24 cellular contexts compared by ENCODE assay signal in genomic region chr12:60265741-60266140, GRCh38.
DNase-seq lines count a peak whose midpoint lies in the region; ATAC-seq and TF ChIP-seq lines count a peak whose summit lies in the region.
"Had no signal": no experiment of that assay in that cellular context is flagged by ENCODE, and none has a peak within 500 bp of the region (broad histone marks: within the 10 kb centered on the region; RNA-seq: fewer than 3 reads in every experiment).

No MANE protein-coding gene starts in this region.

- no peak overlapping the region for H3K9ac ChIP-seq in IMR-90 (ENCODE audit: low read depth, low read length)

- intact Hi-C loops in IMR-90 (cut with micrococcal nuclease): loop anchor here (10.0 kb wide), 1 partner anchor 1739 kb away; no protein-coding TSS in a partner anchor

- POLR2A ChIA-PET in IMR-90 (lab: Charles Lee; ENCODE audit: unreplicated experiment): no interaction called here

- H2AK5ac ChIP-seq in IMR-90 (ENCODE audit: low read depth, low read length): no peak overlapping the region

- H3K56ac ChIP-seq in IMR-90 (ENCODE audit: extremely low read depth, insufficient read depth, low read length): no peak overlapping the region

- in situ Hi-C loops in IMR-90 (cut with MboI; ENCODE audit: low sequenced_read_pairs): no loop called here

- H3K23ac ChIP-seq in IMR-90 (ENCODE audit: low read depth, low read length): no peak overlapping the region

- H3K18ac ChIP-seq in IMR-90 (ENCODE audit: low read depth, low read length): no peak overlapping the region; the same call in 1 of the 2 replicates

- H3K9me1 ChIP-seq in IMR-90 (ENCODE audit: insufficient read depth, low read length): no peaks in the 10 kb centered on the region

- H4K20me1 ChIP-seq in IMR-90 (ENCODE audit: insufficient read depth, low read length): no peaks in the 10 kb centered on the region
- no peaks in the 10 kb centered on the region for H4K20me1 ChIP-seq in hepatocyte (ENCODE audit: insufficient read depth, poor library complexity, severe bottlenecking)

- no peaks in the 10 kb centered on the region for H3K79me1 ChIP-seq in IMR-90 (ENCODE audit: low read depth in 1 of 2, low read length in 2 of 2)

- no peak overlapping the region for H3K4ac ChIP-seq in IMR-90 (ENCODE audit: low read depth, low read length)

- H3K14ac ChIP-seq in IMR-90 (replicated peaks; ENCODE audit: low read depth, low read length): no peak overlapping the region

- dilution Hi-C loops in IMR-90 (cut with HindIII; ENCODE audit: low sequenced_read_pairs, unreplicated experiment): no loop called here

- H3K36me3 ChIP-seq in ACC112 (ENCODE audit: insufficient read depth, low read length): no peaks in the 10 kb centered on the region
- no peaks in the 10 kb centered on the region for H3K36me3 ChIP-seq in IMR-90 (ENCODE audit: control insufficient read depth, insufficient read depth, low read length)
- no peaks in the 10 kb centered on the region for H3K36me3 ChIP-seq in SJSA1
- no peaks in the 10 kb centered on the region for H3K36me3 ChIP-seq in hepatocyte (replicated peaks; ENCODE audit: insufficient read depth, low read depth)

- no peaks in the 10 kb centered on the region for H3K9me2 ChIP-seq in hepatocyte (replicated peaks; ENCODE audit: insufficient read depth)

- no TSS peak for BruUV-seq in IMR-90 (replicated peaks; lab: Mats Ljungman, UMichigan)

- TF ChIP-seq CTCF in IMR-90 (conservative IDR thresholded peaks at IDR 0.05; ENCODE audit: low read depth, low read length) (no peak), hepatocyte (IDR thresholded peaks at IDR 0.05; ENCODE audit: poor library complexity) (no peak), foreskin keratinocyte (conservative IDR thresholded peaks at IDR 0.05) (no peak)

- TF ChIP-seq POLR2A in IMR-90 (IDR thresholded peaks at IDR 0.05; ENCODE audit: low read depth, low read length): no peak

- WGBS in IMR-90 (ENCODE audit: extremely low coverage in 2 of 2, insufficient read length in 1 of 2), 2 experiments: no CpG with 5 or more reads among the region's 1 CpG
- WGBS in hepatocyte (ENCODE audit: low lambda C conversion rate, missing lambda C conversion rate): 78% methylated on average over 1 of the region's 1 CpG

- no peak overlapping the region for H2BK15ac ChIP-seq in IMR-90 (ENCODE audit: low read depth, low read length)

- H4K8ac ChIP-seq in IMR-90 (ENCODE audit: low read depth in 2 of 2, low read length in 2 of 2): no peak overlapping the region; a peak in 1 of 4 replicates

- H2AFZ ChIP-seq in ACC112 (ENCODE audit: low read length, unreplicated experiment) (peak overlapping the region; percentile 64), IMR-90 (replicated peaks; ENCODE audit: low read length, poor library complexity) (no peak overlapping the region), hepatocyte (no peak overlapping the region)

- TF ChIP-seq RAD21 in IMR-90 (IDR thresholded peaks at IDR 0.05; ENCODE audit: low read length): no peak

- ATAC-seq in IMR-90 (ENCODE audit: low read depth) (no peak), foreskin keratinocyte (no peak), GM18502 (IDR thresholded peaks at IDR 0.05; ENCODE audit: poor library complexity, unreplicated experiment) (no peak)
- ATAC-seq: CD8-positive, alpha-beta T cell; GM12878 had no signal

- H3K79me2 ChIP-seq in ACC112 (ENCODE audit: control insufficient read depth, insufficient read depth, low read length, unreplicated experiment): no peaks in the 10 kb centered on the region
- no peaks in the 10 kb centered on the region for H3K79me2 ChIP-seq in hepatocyte

- DNase-seq in IMR-90: no peak
- no peak for DNase-seq in SJSA1 (ENCODE audit: low read depth in 1 of 2, low spot score in 2 of 2)
- DNase-seq in hepatocyte (ENCODE audit: low spot score): no peak
- DNase-seq in foreskin keratinocyte: no peak
- DNase-seq in mucosa of gallbladder (ENCODE audit: low spot score): no peak
- DNase-seq in NCI-H82 treated with DMSO at 0.1 percent for 48 hours (lab: John Stamatoyannopoulos, UW; ENCODE audit: unreplicated experiment): no peak
- DNase-seq: CD8-positive, alpha-beta T cell; DMS 273 treated with DMSO at 0.1 percent for 48 hours; DMS79; GDM1; Karpas-422; NCI-H146; NCI-H1930; NCI-H2107; NCI-H524; NCI-H748 treated with DMSO at 0.1 percent for 48 hours; SHP77 treated with DMSO at 0.1 percent for 48 hours had no signal

- H4K5ac ChIP-seq in IMR-90 (ENCODE audit: low read depth, low read length): no peak overlapping the region

- no peak overlapping the region for H2AK9ac ChIP-seq in IMR-90 (replicated peaks; ENCODE audit: low read depth, low read length, poor library complexity)

- CTCF ChIA-PET in IMR-90 (lab: Yijun Ruan, JAX): no interaction called here

- H4K91ac ChIP-seq in IMR-90 (ENCODE audit: insufficient read depth, low read depth, low read length): no peak overlapping the region

- peak overlapping the region; percentile 68 for H3K27ac ChIP-seq in ACC112 (ENCODE audit: low read depth, low read length)
- no peak overlapping the region for H3K27ac ChIP-seq in IMR-90 (ENCODE audit: insufficient read depth, low read length)
- H3K27ac ChIP-seq in SJSA1: 0 out of 2 replicates have a peak overlapping the region, but pooled peaks have one; percentile 0
- peak overlapping the region; percentile 70 for H3K27ac ChIP-seq in hepatocyte
- H3K27ac ChIP-seq in foreskin keratinocyte: no peak overlapping the region
- H3K27ac ChIP-seq: C4-2B, RWPE1, SK-N-MC had no signal

- H2BK20ac ChIP-seq in IMR-90 (ENCODE audit: low read depth, low read length): peak overlapping the region; percentile 35; the same call in 1 of the 2 replicates

- H3K4me1 ChIP-seq in ACC112 (ENCODE audit: control insufficient read depth, insufficient read depth, low read length, unreplicated experiment) (peaks cover 25% of the 10 kb centered on the region), IMR-90 (ENCODE audit: control insufficient read depth, insufficient read depth, low read length) (peaks cover 1% of the 10 kb centered on the region; the same call in 1 of the 2 replicates), SJSA1 (replicated peaks) (peaks cover 31% of the 10 kb centered on the region), hepatocyte (ENCODE audit: insufficient read depth) (peaks cover 9% of the 10 kb centered on the region), foreskin keratinocyte (no peaks in the 10 kb centered on the region)

- H3K4me3 ChIP-seq in ACC112 (ENCODE audit: low read depth, low read length): peak overlapping the region; percentile 24; the same call in 1 of the 2 replicates
- H3K4me3 ChIP-seq in IMR-90 (ENCODE audit: insufficient read depth, low read depth, low read length): no peak overlapping the region
- no peak overlapping the region for H3K4me3 ChIP-seq in SJSA1
- H3K4me3 ChIP-seq in hepatocyte: no peak overlapping the region
- H3K4me3 ChIP-seq: GM12878, SK-N-MC had no signal

- no peak overlapping the region for H2BK5ac ChIP-seq in IMR-90 (ENCODE audit: low read depth, low read length, poor library complexity, severe bottlenecking)

- peak overlapping the region; percentile 7; the same call in 1 of the 2 replicates for H2BK120ac ChIP-seq in IMR-90 (ENCODE audit: low read depth, low read length)

- H3K4me2 ChIP-seq in IMR-90 (ENCODE audit: low read depth, low read length) (no peak overlapping the region), hepatocyte (no peak overlapping the region)

- H3K9me3 ChIP-seq in IMR-90 (ENCODE audit: control insufficient read depth, insufficient read depth, low read length) (no peaks in the 10 kb centered on the region), SJSA1 (replicated peaks) (no peaks in the 10 kb centered on the region), hepatocyte (ENCODE audit: low read depth) (no peaks in the 10 kb centered on the region)
- H3K9me3 ChIP-seq: Caco-2 had no signal

- no peaks in the 10 kb centered on the region for H3K27me3 ChIP-seq in ACC112 (ENCODE audit: insufficient read depth, low read length)
- no peaks in the 10 kb centered on the region for H3K27me3 ChIP-seq in IMR-90 (ENCODE audit: control insufficient read depth, insufficient read depth, low read length)
- H3K27me3 ChIP-seq in SJSA1 (replicated peaks): no peaks in the 10 kb centered on the region
- H3K27me3 ChIP-seq in hepatocyte: no peaks in the 10 kb centered on the region
- no peaks in the 10 kb centered on the region for H3K27me3 ChIP-seq in foreskin keratinocyte

TF ChIP-seq in IMR-90, 13 proteins besides CTCF, POLR2A, EP300 and RAD21:
- no peak for TF ChIP-seq RFX5 (IDR thresholded peaks at IDR 0.05; ENCODE audit: low read depth, low read length)
- TF ChIP-seq USF2 (IDR thresholded peaks at IDR 0.05; ENCODE audit: low read depth, low read length): no peak
- TF ChIP-seq FOS (IDR thresholded peaks at IDR 0.05; ENCODE audit: low read depth, low read length): no peak
- no peak for TF ChIP-seq MXI1 (IDR thresholded peaks at IDR 0.05; ENCODE audit: borderline replicate concordance, low read depth, low read length)
- no peak for TF ChIP-seq NFE2L2 (IDR thresholded peaks at IDR 0.05; ENCODE audit: low read depth, low read length)
- TF ChIP-seq ELK1 (IDR thresholded peaks at IDR 0.05; ENCODE audit: borderline replicate concordance, low read depth, low read length): no peak

Comparison
In these comparisons a context has a peak if more than half of its experiments do, and no peak if none do; other contexts are left out.
1. H3K27ac ChIP-seq: peak in ACC112 (single experiment), SJSA1 (single experiment) and hepatocyte (single experiment); none in IMR-90 (single experiment) and foreskin keratinocyte (single experiment).